ENCODE assay signal across 21 cellular contexts in genomic region chr13:101265934-101266333, GRCh38.
DNase-seq lines count a peak whose midpoint lies in the region; ATAC-seq and TF ChIP-seq lines count a peak whose summit lies in the region.
"Had no signal": no experiment of that assay in that cellular context is flagged by ENCODE, and none has a peak within 500 bp of the region (broad histone marks: within the 10 kb centered on the region; RNA-seq: fewer than 3 reads in every experiment).

No MANE protein-coding gene starts in this region.

- no peaks in the 10 kb centered on the region for H3K36me3 Mint-ChIP-seq in activated T-helper 17 cell treated with anti-CD3 and anti-CD28 coated beads, Interleukin-2, amount 50 U/mL, for 72 hours (ENCODE audit: low read depth)
- H3K36me3 Mint-ChIP-seq: CD8-positive, alpha-beta memory T cell had no signal

- H3K4me1 Mint-ChIP-seq in activated T-helper 17 cell treated with anti-CD3 and anti-CD28 coated beads, Interleukin-2, amount 50 U/mL, for 72 hours: peaks cover 4% of the 10 kb centered on the region
- H3K4me1 Mint-ChIP-seq: CD8-positive, alpha-beta memory T cell; GM23338 had no signal

- H3K4me3 ChIP-seq in fibroblast of the aortic adventitia (ENCODE audit: low read depth, low read length): no peak overlapping the region
- H3K4me3 ChIP-seq: GM23338, SJSA1 had no signal

- H3K27ac Mint-ChIP-seq in activated T-helper 17 cell treated with anti-CD3 and anti-CD28 coated beads, Interleukin-2, amount 50 U/mL, for 72 hours: no peak overlapping the region
- H3K27ac Mint-ChIP-seq: CD8-positive, alpha-beta memory T cell; GM23338 had no signal

- intact Hi-C loops in sciatic nerve (cut with DNase I): no loop called here

- peaks cover 3% of the 10 kb centered on the region for H3K27me3 Mint-ChIP-seq in activated T-helper 17 cell treated with anti-CD3 and anti-CD28 coated beads, Interleukin-2, amount 50 U/mL, for 72 hours

- DNase-seq in EH (ENCODE audit: low read depth): peak; percentile 18
- peak; percentile 26 for DNase-seq in HT1080 (ENCODE audit: low read depth)
- peak; percentile 9 for DNase-seq in fibroblast of the aortic adventitia (ENCODE audit: low read depth)
- no peak for DNase-seq in sciatic nerve (ENCODE audit: low spot score)
- DNase-seq in activated CD4-positive, CD25-positive, alpha-beta regulatory T cell treated with anti-CD3 and anti-CD28 coated beads, Interleukin-2, amount 50 U/mL, for 72 hours: no peak
- DNase-seq: ACHN; CD8-positive, alpha-beta memory T cell; GF-D8; HCEC 1CT; KG1; NCI-H1105 treated with DMSO at 0.1 percent for 48 hours; NCI-H2029 treated with DMSO at 0.1 percent for 48 hours; NCI-H226; NCI-H510A treated with DMSO at 0.1 percent for 48 hours; NCI-H748 treated with DMSO at 0.1 percent for 48 hours; NK-92 treated with Interleukin-12 subunit alpha and Interleukin-12 subunit beta, amount 100 ng/mL, for 24 hours had no signal

- TF ChIP-seq CTCF in fibroblast of the aortic adventitia (IDR thresholded peaks at IDR 0.05; ENCODE audit: insufficient read depth, low read length): no peak

- H3K4me3 Mint-ChIP-seq in activated T-helper 17 cell treated with anti-CD3 and anti-CD28 coated beads, Interleukin-2, amount 50 U/mL, for 72 hours: peak overlapping the region; percentile 20
- H3K4me3 Mint-ChIP-seq: CD8-positive, alpha-beta memory T cell; GM23338 had no signal

- ATAC-seq in activated T-helper 17 cell treated with anti-CD3 and anti-CD28 coated beads, Interleukin-2, amount 50 U/mL, for 72 hours (replicated peaks): peak; percentile 73
- ATAC-seq in sciatic nerve (no peak), GM18858 (IDR thresholded peaks at IDR 0.05; ENCODE audit: unreplicated experiment) (no peak)
- ATAC-seq: GM23338, Right ventricle myocardium inferior had no signal

- no peaks in the 10 kb centered on the region for H3K9me3 Mint-ChIP-seq in activated T-helper 17 cell treated with anti-CD3 and anti-CD28 coated beads, Interleukin-2, amount 50 U/mL, for 72 hours
- H3K9me3 Mint-ChIP-seq: CD8-positive, alpha-beta memory T cell; GM23338 had no signal

Comparison
In these comparisons a context has a peak if more than half of its experiments do, and no peak if none do; other contexts are left out.
1. DNase-seq: peak in EH (single experiment), HT1080 (single experiment) and fibroblast of the aortic adventitia (single experiment); none in sciatic nerve (single experiment) and activated CD4-positive, CD25-positive, alpha-beta regulatory T cell treated with anti-CD3 and anti-CD28 coated beads, Interleukin-2, amount 50 U/mL, for 72 hours (single experiment).